8 cellular contexts compared by ENCODE assay signal in the genomic region with DNA sequence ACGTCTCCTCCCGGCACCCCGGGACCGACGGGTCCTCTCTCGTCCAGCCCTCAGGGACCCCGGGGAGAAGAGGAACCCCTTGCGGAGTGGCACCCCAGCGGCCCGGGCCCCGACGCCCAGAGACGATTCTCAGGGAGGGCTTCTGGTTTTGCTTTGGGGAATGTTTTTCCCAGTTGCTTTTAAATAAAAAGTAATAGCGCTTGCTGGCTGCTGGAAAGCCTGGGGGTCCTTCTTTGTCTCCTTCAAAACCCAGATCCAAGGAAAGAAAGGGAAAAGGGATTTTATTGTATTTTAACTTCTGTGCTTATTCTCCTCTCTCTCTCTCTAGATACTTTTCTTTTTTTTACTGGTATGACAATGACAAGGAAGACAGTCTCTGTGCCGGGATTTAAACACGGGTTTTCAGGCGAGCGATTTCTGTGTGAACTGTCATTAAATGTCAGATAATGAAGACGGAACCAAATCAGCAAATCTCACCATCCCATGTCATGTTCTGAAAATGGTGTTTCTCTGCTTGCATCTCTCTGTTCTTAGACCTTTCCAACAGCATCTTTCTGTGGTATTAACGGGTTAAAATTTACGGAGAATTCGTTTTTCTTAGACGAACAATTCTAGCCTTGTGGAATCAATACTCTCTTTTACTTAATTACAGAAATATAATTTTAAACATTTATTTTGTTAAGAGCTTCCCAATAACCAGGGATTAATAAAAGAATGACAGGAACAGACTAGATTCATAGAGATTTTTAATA. TPM values are rescaled to one million over a fixed set of nuclear protein-coding genes. Genes with fewer than 3 reads are reported as not detected.
DNase-seq lines count a peak whose midpoint lies in the region; ATAC-seq and TF ChIP-seq lines count a peak whose summit lies in the region.
"Had no signal": no experiment of that assay in that cellular context is flagged by ENCODE, and none has a peak within 500 bp of the region (broad histone marks: within the 10 kb centered on the region; RNA-seq: fewer than 3 reads in every experiment).

No MANE protein-coding gene starts in this region.

- POLR2A ChIA-PET in HEK293 (lab: Yijun Ruan, JAX), result no interaction called here
- POLR2A ChIA-PET in activated CD4-positive, alpha-beta memory T cell treated with anti-CD3 and anti-CD28 coated beads, Interleukin-2, amount 10 ng/mL, durations not matched to agents 7 days and 5 days (lab: Charles Lee), result no interaction called here

- no peak for ATAC-seq in HG03095 (IDR thresholded peaks at IDR 0.05; ENCODE audit: unreplicated experiment)

- DNase-seq in activated CD4-positive, alpha-beta memory T cell treated with anti-CD3 and anti-CD28 coated beads, Interleukin-2, amount 10 ng/mL, durations not matched to agents 7 days and 5 days, result no peak
- DNase-seq in smooth muscle cell (lab: John Stamatoyannopoulos, UW; ENCODE audit: unreplicated experiment), result no peak
- DNase-seq in NCI-H2227 treated with DMSO at 0.1 percent for 48 hours (lab: John Stamatoyannopoulos, UW), result no peak
- no peak for DNase-seq in HuH-7.5 (ENCODE audit: low spot score)
- DNase-seq: SIG-M5 had no signal

- H3K4me3 ChIP-seq in HEK293 (ENCODE audit: low read depth, low read length) (peak overlapping the region; percentile 65), iPS-18a (ENCODE audit: low read length) (peak overlapping the region; percentile 70), smooth muscle cell (peak overlapping the region; percentile 65)

- H3K4me1 ChIP-seq in HEK293 (ENCODE audit: control insufficient read depth, insufficient read depth, low read length) (peaks cover 6% of the 10 kb centered on the region; the same call in 1 of the 2 replicates), iPS-18a (ENCODE audit: control insufficient read depth, low read depth, low read length) (peaks cover 5% of the 10 kb centered on the region), smooth muscle cell (ENCODE audit: low read depth) (peaks cover 12% of the 10 kb centered on the region)

- H4K20me1 ChIP-seq in smooth muscle cell (ENCODE audit: low read depth), result no peaks in the 10 kb centered on the region

- peak overlapping the region; percentile 24 for H3K4me3 Mint-ChIP-seq in activated CD4-positive, alpha-beta memory T cell treated with anti-CD3 and anti-CD28 coated beads, Interleukin-2, amount 10 ng/mL, durations not matched to agents 7 days and 5 days

- TF ChIP-seq CTCF in HEK293 (tag by site-specific recombination; IDR thresholded peaks at IDR 0.05) (no peak), smooth muscle cell (IDR thresholded peaks at IDR 0.05; ENCODE audit: borderline replicate concordance, insufficient read depth, poor library complexity, severe bottlenecking) (no peak)

- H3K27me3 Mint-ChIP-seq in activated CD4-positive, alpha-beta memory T cell treated with anti-CD3 and anti-CD28 coated beads, Interleukin-2, amount 10 ng/mL, durations not matched to agents 7 days and 5 days, result peaks cover 60% of the 10 kb centered on the region

- H3K9ac ChIP-seq in iPS-18a (ENCODE audit: low read length) (peak overlapping the region; percentile 85), smooth muscle cell (ENCODE audit: low read depth) (peak overlapping the region; percentile 66)

- H3K27ac ChIP-seq in HEK293 (ENCODE audit: extremely low read depth, low read depth, low read length) (peak overlapping the region; percentile 82; the same call in 1 of the 2 replicates), iPS-18a (ENCODE audit: low read length) (no peak overlapping the region), smooth muscle cell (ENCODE audit: low read depth) (peak overlapping the region; percentile 46)

- H3K36me3 ChIP-seq in HEK293 (ENCODE audit: control insufficient read depth in 2 of 2, insufficient read depth in 1 of 2, low read length in 2 of 2) (no peaks in the 10 kb centered on the region), iPS-18a (ENCODE audit: control insufficient read depth, low read depth, low read length) (peaks cover 5% of the 10 kb centered on the region), smooth muscle cell (ENCODE audit: low read depth) (no peaks in the 10 kb centered on the region)

- H3K9me3 Mint-ChIP-seq in activated CD4-positive, alpha-beta memory T cell treated with anti-CD3 and anti-CD28 coated beads, Interleukin-2, amount 10 ng/mL, durations not matched to agents 7 days and 5 days, result no peaks in the 10 kb centered on the region

- peak overlapping the region; percentile 94 for H2AFZ ChIP-seq in smooth muscle cell (ENCODE audit: low read depth)

- CTCF ChIA-PET in HEK293 (lab: Yijun Ruan, JAX), result interaction anchor here (1.0 kb wide), 1 partner anchor 61 kb away, joined by 3 read pairs; no protein-coding TSS in a partner anchor
- CTCF ChIA-PET in activated CD4-positive, alpha-beta memory T cell treated with anti-CD3 and anti-CD28 coated beads, Interleukin-2, amount 10 ng/mL, durations not matched to agents 7 days and 5 days (lab: Charles Lee), result no interaction called here

- H3K36me3 Mint-ChIP-seq in activated CD4-positive, alpha-beta memory T cell treated with anti-CD3 and anti-CD28 coated beads, Interleukin-2, amount 10 ng/mL, durations not matched to agents 7 days and 5 days (ENCODE audit: low read depth), result no peaks in the 10 kb centered on the region

- H3F3A ChIP-seq in smooth muscle cell (ENCODE audit: low read depth), result peaks cover 6% of the 10 kb centered on the region

- H3K9me3 ChIP-seq in HEK293 (ENCODE audit: control insufficient read depth, insufficient read depth, low read depth, low read length), result no peaks in the 10 kb centered on the region
- H3K9me3 ChIP-seq in iPS-18a (ENCODE audit: control insufficient read depth, low read depth, low read length), result no peaks in the 10 kb centered on the region
- H3K9me3 ChIP-seq in smooth muscle cell (replicated peaks; ENCODE audit: low read depth), result no peaks in the 10 kb centered on the region

- 17% methylated on average over 23 of the region's 23 CpGs for WGBS in smooth muscle cell (ENCODE audit: low lambda C conversion rate)

- no peaks in the 10 kb centered on the region for H3K79me2 ChIP-seq in smooth muscle cell (ENCODE audit: low read depth)

- H3K27ac Mint-ChIP-seq in activated CD4-positive, alpha-beta memory T cell treated with anti-CD3 and anti-CD28 coated beads, Interleukin-2, amount 10 ng/mL, durations not matched to agents 7 days and 5 days, result no peak overlapping the region

- H3K4me2 ChIP-seq in smooth muscle cell, result peak overlapping the region; percentile 87

- H3K4me1 Mint-ChIP-seq in activated CD4-positive, alpha-beta memory T cell treated with anti-CD3 and anti-CD28 coated beads, Interleukin-2, amount 10 ng/mL, durations not matched to agents 7 days and 5 days, result peaks cover 10% of the 10 kb centered on the region

- H3K27me3 ChIP-seq in iPS-18a (ENCODE audit: control insufficient read depth, insufficient read depth, low read length) (peaks cover 14% of the 10 kb centered on the region), smooth muscle cell (ENCODE audit: low read depth) (no peaks in the 10 kb centered on the region)

TF ChIP-seq in HEK293, 187 proteins besides CTCF, POLR2A, EP300 and RAD21 (continues in another document):
- no peak for TF ChIP-seq HOXD13 (CRISPR knock-in tag; IDR thresholded peaks at IDR 0.05; ENCODE audit: borderline replicate concordance)
- TF ChIP-seq ZBTB17 (tag by site-specific recombination; IDR thresholded peaks at IDR 0.05), result no peak
- TF ChIP-seq ZNF335 (tag by site-specific recombination; conservative IDR thresholded peaks at IDR 0.05), result peak; percentile 56
- no peak for TF ChIP-seq ZNF624 (tag by site-specific recombination; IDR thresholded peaks at IDR 0.05)
- TF ChIP-seq GLI4 (tag by site-specific recombination; IDR thresholded peaks at IDR 0.05), result no peak
- no peak for TF ChIP-seq ZBTB21 (tag by site-specific recombination; IDR thresholded peaks at IDR 0.05)
- no peak for TF ChIP-seq ZNF701 (tag by site-specific recombination; IDR thresholded peaks at IDR 0.05)
- TF ChIP-seq ZEB2 (tag by site-specific recombination; IDR thresholded peaks at IDR 0.05), result no peak
- no peak for TF ChIP-seq SCRT2 (tag by site-specific recombination; IDR thresholded peaks at IDR 0.05)
- no peak for TF ChIP-seq WT1 (tag by site-specific recombination; IDR thresholded peaks at IDR 0.05)
- TF ChIP-seq ZNF423 (tag by site-specific recombination; IDR thresholded peaks at IDR 0.05), result peak; percentile 41; the same call in 1 of the 2 replicates
- TF ChIP-seq, protein P1, sequence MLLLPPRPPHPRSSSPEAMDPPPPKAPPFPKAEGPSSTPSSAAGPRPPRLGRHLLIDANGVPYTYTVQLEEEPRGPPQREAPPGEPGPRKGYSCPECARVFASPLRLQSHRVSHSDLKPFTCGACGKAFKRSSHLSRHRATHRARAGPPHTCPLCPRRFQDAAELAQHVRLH (tag by site-specific recombination; IDR thresholded peaks at IDR 0.05), result no peak
- no peak for TF ChIP-seq MEIS1 (CRISPR knock-in tag; IDR thresholded peaks at IDR 0.05; ENCODE audit: borderline replicate concordance)
- TF ChIP-seq ZNF248 (tag by site-specific recombination; IDR thresholded peaks at IDR 0.05), result no peak
- TF ChIP-seq ZNF394 (tag by site-specific recombination; IDR thresholded peaks at IDR 0.05; ENCODE audit: borderline replicate concordance), result no peak
- no peak for TF ChIP-seq ZSCAN4 (tag by site-specific recombination; IDR thresholded peaks at IDR 0.05)
- TF ChIP-seq FEZF1 (tag by site-specific recombination; IDR thresholded peaks at IDR 0.05), result no peak
- no peak for TF ChIP-seq ZNF600 (tag by site-specific recombination; IDR thresholded peaks at IDR 0.05)

RNA-seq across cellular contexts. Expression of gene PCOLCE2, which starts 0.6 kb away (rescaled TPM):
- under 1 TPM in 1 of 2 experiments, not detected in 1; 0.38 TPM for total RNA-seq in activated CD4-positive, alpha-beta memory T cell treated with anti-CD3 and anti-CD28 coated beads, Interleukin-2, amount 10 ng/mL, durations not matched to agents 7 days and 5 days
- 32.5 and 71.3 TPM in 2 replicates for total RNA-seq in smooth muscle cell
- polyA plus RNA-seq in smooth muscle cell, result 46.6 and 80.9 TPM in 2 replicates

Comparison
In these comparisons a context has a peak if more than half of its experiments do, and no peak if none do; other contexts are left out.
1. RNA of gene PCOLCE2, which starts 0.6 kb away (total RNA-seq): 32.5 to 71.3 TPM in smooth muscle cell; 0.38 TPM in activated CD4-positive, alpha-beta memory T cell treated with anti-CD3 and anti-CD28 coated beads, Interleukin-2, amount 10 ng/mL, durations not matched to agents 7 days and 5 days; every median in the first group is over 10 times any median in the second.
2. Peak in every context shown above with its lines, with median percentiles within 50 percentile points of each other: H3K4me3 ChIP-seq.